10 cellular contexts compared by ENCODE assay signal in genomic region chr16:87487361-87487924, GRCh38. TPM values are rescaled to one million over a fixed set of nuclear protein-coding genes. Genes with fewer than 3 reads are reported as not detected.
A peak's percentile ranks its signal among the peaks of the same experiment; 100 is the strongest.
DNase-seq lines count a peak whose midpoint lies in the region; ATAC-seq, FAIRE-seq and TF ChIP-seq lines count a peak whose summit lies in the region.
"Had no signal": no experiment of that assay in that cellular context is flagged by ENCODE, and none has a peak within 500 bp of the region (broad histone marks: within the 10 kb centered on the region; RNA-seq: fewer than 3 reads in every experiment).

No MANE protein-coding gene starts in this region.

- WGBS in K562 (ENCODE audit: insufficient coverage, low coverage, missing lambda C conversion rate): 22% methylated on average over 24 of the region's 24 CpGs

- no peaks in the 10 kb centered on the region for H3K27me3 ChIP-seq in CD4-positive, CD25-positive, alpha-beta regulatory T cell (ENCODE audit: control insufficient read depth, insufficient read depth, low read length)
- no peaks in the 10 kb centered on the region for H3K27me3 ChIP-seq in K562 (ENCODE audit: control insufficient read depth in 2 of 2, insufficient read depth in 2 of 2, low read length in 2 of 2)

- peak overlapping the region; percentile 86 to 95 (median 92) for H3K4me3 Mint-ChIP-seq in CD4-positive, CD25-positive, alpha-beta regulatory T cell

- FAIRE-seq in K562 (lab: Jason Lieb, UNC): peak; percentile 69
- FAIRE-seq: GM12878, TTC549 had no signal

- H3K4me1 Mint-ChIP-seq in CD4-positive, CD25-positive, alpha-beta regulatory T cell: peaks cover 38 to 86% (median 64%) of the 10 kb centered on the region in 4 donors

- peak overlapping the region; percentile 64 for H3K4me2 ChIP-seq in K562 (ENCODE audit: insufficient read depth, low read length)

- peak overlapping the region in 1 of 2 experiments; percentile 84; a peak in 2 of 4 replicates for H3K9ac ChIP-seq in K562 (ENCODE audit: insufficient read depth in 1 of 2, low read depth in 2 of 2, low read length in 2 of 2)

- CTCF ChIA-PET in K562 (lab: Yijun Ruan, JAX; ENCODE audit: low intra/inter-chr PET ratio): no interaction called here

- TF ChIP-seq POLR2A in K562 (conservative IDR thresholded peaks at IDR 0.05) (no peak), GM18505 (IDR thresholded peaks at IDR 0.05; ENCODE audit: borderline replicate concordance, extremely low read depth, insufficient read depth, insufficient read length) (no peak)

- TF ChIP-seq EP300 in K562 (IDR thresholded peaks at IDR 0.05; ENCODE audit: low read length): no peak

- DNase-seq in CD4-positive, CD25-positive, alpha-beta regulatory T cell: peak; percentile 55 to 86 (median 75)
- DNase-seq in NCI-H1105 (lab: John Stamatoyannopoulos, UW) (peak; percentile 49), K562 (ENCODE audit: extremely low read depth in 1 of 4, low spot score in 3 of 4) (peak; percentile 37 to 69 (median 42)), kidney tubule cell (ENCODE audit: low spot score) (peak; percentile 88), activated gamma-delta T cell treated with Interleukin-2 at 50 U/mL for 16 hours (no peak)

- H3K27ac ChIP-seq in CD4-positive, CD25-positive, alpha-beta regulatory T cell (ENCODE audit: insufficient read depth, low read length, poor library complexity, severe bottlenecking): peak overlapping the region; percentile 74
- H3K27ac ChIP-seq in K562 (ENCODE audit: extremely low read depth, low read depth, low read length): no peak overlapping the region

- peaks cover 6% of the 10 kb centered on the region for H3K9me1 ChIP-seq in K562 (ENCODE audit: control insufficient read depth, insufficient read depth, low read length)

- POLR2A ChIA-PET in K562 (lab: Yijun Ruan, JAX): interaction anchor here (1.0 to 1.6 kb wide), 4 partner anchors 14 to 93 kb away, joined by 3 to 6 read pairs (median 4); no protein-coding TSS in a partner anchor

- H4K20me1 ChIP-seq in K562 (replicated peaks; ENCODE audit: control insufficient read depth, insufficient read depth, low read length): peaks cover 29% of the 10 kb centered on the region

- H3K9me3 Mint-ChIP-seq in CD4-positive, CD25-positive, alpha-beta regulatory T cell: no peaks in the 10 kb centered on the region

- H3K9me3 ChIP-seq in CD4-positive, CD25-positive, alpha-beta regulatory T cell (ENCODE audit: control insufficient read depth in 2 of 2, low read length in 2 of 2): no peaks in the 10 kb centered on the region
- no peaks in the 10 kb centered on the region for H3K9me3 ChIP-seq in K562 (replicated peaks; ENCODE audit: control insufficient read depth, insufficient read depth, low read depth, low read length)

- H3K27ac Mint-ChIP-seq in CD4-positive, CD25-positive, alpha-beta regulatory T cell: peak overlapping the region; percentile 97

- no TSS peak for BruUV-seq in K562 (replicated peaks; lab: Mats Ljungman, UMichigan)

- in situ Hi-C loops in K562 (cut with MboI): no loop called here

- peaks cover 39% of the 10 kb centered on the region for H3K79me2 ChIP-seq in K562 (ENCODE audit: control insufficient read depth, insufficient read depth, low read length)

- H3K36me3 Mint-ChIP-seq in CD4-positive, CD25-positive, alpha-beta regulatory T cell: peaks cover 7% of the 10 kb centered on the region

- peak; percentile 64 to 65 for ATAC-seq in CD4-positive, CD25-positive, alpha-beta regulatory T cell (ENCODE audit: low read depth in 2 of 2)
- ATAC-seq in K562 (peak; percentile 80), GM19463 (IDR thresholded peaks at IDR 0.05; ENCODE audit: unreplicated experiment) (no peak), HG02798 (IDR thresholded peaks at IDR 0.05; ENCODE audit: poor library complexity, unreplicated experiment) (no peak), GM18505 (IDR thresholded peaks at IDR 0.05; ENCODE audit: unreplicated experiment) (no peak)
- ATAC-seq: GM12878 had no signal

- TF ChIP-seq CTCF in K562 (IDR thresholded peaks at IDR 0.05 in 2 of 3, conservative IDR thresholded peaks at IDR 0.05 in 1 of 3; ENCODE audit: insufficient read depth in 2 of 3, low read depth in 1 of 3, low read length in 3 of 3): no peak

- H3K4me1 ChIP-seq in CD4-positive, CD25-positive, alpha-beta regulatory T cell (ENCODE audit: control insufficient read depth, insufficient read depth, low read length, poor library complexity, severe bottlenecking): peaks cover 74% of the 10 kb centered on the region
- H3K4me1 ChIP-seq in K562 (replicated peaks in 1 of 2; ENCODE audit: control insufficient read depth in 2 of 2, insufficient read depth in 2 of 2, low read length in 2 of 2): peaks cover 24 to 30% of the 10 kb centered on the region in 2 experiments

- H3K36me3 ChIP-seq in CD4-positive, CD25-positive, alpha-beta regulatory T cell (ENCODE audit: control insufficient read depth, insufficient read depth, low read length): no peaks in the 10 kb centered on the region
- H3K36me3 ChIP-seq in K562 (ENCODE audit: control insufficient read depth, insufficient read depth, low read length): peaks cover 6% of the 10 kb centered on the region; the same call in 2 of the 3 replicates

- TF ChIP-seq RAD21 in K562 (CRISPR knock-in tag; conservative IDR thresholded peaks at IDR 0.05 in 1 of 2, IDR thresholded peaks at IDR 0.05 in 1 of 2): no peak

- H3K4me3 ChIP-seq in CD4-positive, CD25-positive, alpha-beta regulatory T cell (ENCODE audit: low read depth, low read length): peak overlapping the region; percentile 85
- H3K4me3 ChIP-seq in K562: no peak overlapping the region
- H3K4me3 ChIP-seq: GM12878 had no signal

- H3K27me3 Mint-ChIP-seq in CD4-positive, CD25-positive, alpha-beta regulatory T cell: peaks cover 5% of the 10 kb centered on the region

- H2AFZ ChIP-seq in K562 (ENCODE audit: low read depth, low read length): peak overlapping the region; percentile 69

- intact Hi-C loops in K562 (cut with micrococcal nuclease): no loop called here

TF ChIP-seq in K562, 482 proteins besides CTCF, POLR2A, EP300 and RAD21 (continues in another document):
- TF ChIP-seq CREBBP (IDR thresholded peaks at IDR 0.05; ENCODE audit: low read depth, low read length): no peak
- no peak for TF ChIP-seq ILF3 (IDR thresholded peaks at IDR 0.05; ENCODE audit: borderline replicate concordance)
- peak; percentile 95 for TF ChIP-seq ZBTB33 (CRISPR knock-in tag; IDR thresholded peaks at IDR 0.05)
- TF ChIP-seq POU5F1 (IDR thresholded peaks at IDR 0.05; ENCODE audit: borderline replicate concordance, low read depth, low read length, partially characterized antibody): no peak
- no peak for TF ChIP-seq PURB (CRISPR knock-in tag; IDR thresholded peaks at IDR 0.05; ENCODE audit: low read depth)
- no peak for TF ChIP-seq SOX6 (IDR thresholded peaks at IDR 0.05)
- TF ChIP-seq SIX5 (IDR thresholded peaks at IDR 0.05; ENCODE audit: borderline replicate concordance in 1 of 2, insufficient read depth in 1 of 2, low read depth in 1 of 2, low read length in 2 of 2): no peak
- no peak for TF ChIP-seq XRCC5 (IDR thresholded peaks at IDR 0.05; ENCODE audit: low read depth, low read length)
- TF ChIP-seq ZNF121 (CRISPR knock-in tag; conservative IDR thresholded peaks at IDR 0.05): peak; percentile 58
- TF ChIP-seq CBFA2T3 (IDR thresholded peaks at IDR 0.05): no peak
- TF ChIP-seq MAX (CRISPR knock-in tag; IDR thresholded peaks at IDR 0.05): peak; percentile 67
- peak; percentile 63; the same call in 1 of the 2 replicates for TF ChIP-seq MTF1 (CRISPR knock-in tag; IDR thresholded peaks at IDR 0.05; ENCODE audit: borderline replicate concordance)
- TF ChIP-seq TEAD1 (CRISPR knock-in tag; IDR thresholded peaks at IDR 0.05): no peak
- TF ChIP-seq JUND (IDR thresholded peaks at IDR 0.05; ENCODE audit: borderline replicate concordance, low read depth, low read length): peak; percentile 3; the same call in 1 of the 2 replicates
- no peak for TF ChIP-seq JUND (tag; IDR thresholded peaks at IDR 0.05; ENCODE audit: borderline replicate concordance, low read depth, low read length)

RNA-seq across cellular contexts. Expression of gene ZCCHC14, which starts 5.4 kb away (rescaled TPM):
- total RNA-seq in CD4-positive, CD25-positive, alpha-beta regulatory T cell: 33.7 TPM
- 1 to 10 TPM; 1.6 to 2.2 (median 1.8) TPM for polyA plus RNA-seq in CD4-positive, CD25-positive, alpha-beta regulatory T cell
- 12.3 and 12.8 TPM in 2 replicates for total RNA-seq in K562 (2011; cell fraction: chromatin; rRNA removed; ENCODE audit: low replicate concordance)
- 8.2 and 10.7 TPM in 2 replicates for total RNA-seq in K562 (2011; cell fraction: nucleolus; rRNA removed)
- 7.7 and 8.7 TPM in 2 replicates for total RNA-seq in K562 (2011; cell fraction: nucleoplasm; rRNA removed)
- total RNA-seq in K562 (2014; rRNA removed) (3.0 and 3.6 TPM in 2 replicates), K562 (2014; rRNA removed; fragmentation: Illumina TruSeq; extraction: Trizol) (2.1 and 2.3 TPM in 2 replicates), K562 (2015; rRNA removed; fragmentation: Illumina TruSeq; extraction: Trizol) (2.9 and 3.3 TPM in 2 replicates), K562 (2021) (12.4 and 12.8 TPM in 2 replicates)
- polyA plus RNA-seq in K562 (2011; rRNA removed) (1.8 and 2.4 TPM in 2 replicates), K562 (2014; fragmentation: Illumina TruSeq; extraction: Trizol) (5.9 and 6.0 TPM in 2 replicates), K562 (2014; fragmentation: Nextera tagmentation; extraction: Ambion mirVana) (1 to 10 TPM; 1.5 TPM), K562 (2014; rRNA removed) (5.1 and 5.5 TPM in 2 replicates)
- 1.9 and 2.9 TPM in 2 replicates for polyA plus RNA-seq in K562 (2011; cell fraction: cytosol; rRNA removed)
- 8.2 and 15.7 TPM in 2 replicates for polyA plus RNA-seq in K562 (2011; cell fraction: nucleus; rRNA removed)
- polyA plus RNA-seq in K562 (2012): 7.3 and 8.2 TPM in 2 replicates
- 2.8 and 3.0 TPM in 2 replicates for polyA minus RNA-seq in K562 (2011; rRNA and poly(A)+ RNA removed)
- polyA minus RNA-seq in K562 (2011; cell fraction: cytosol; rRNA and poly(A)+ RNA removed): 5.0 and 7.8 TPM in 2 replicates
- polyA minus RNA-seq in K562 (2011; cell fraction: nucleus; rRNA and poly(A)+ RNA removed): 6.2 and 6.7 TPM in 2 replicates

Comparison
In these comparisons a context has a peak if more than half of its experiments do, and no peak if none do; other contexts are left out.
1. ATAC-seq: peak in CD4-positive, CD25-positive, alpha-beta regulatory T cell (2 of 2) and K562 (single experiment); none in GM19463 (single experiment), HG02798 (single experiment) and GM18505 (single experiment).